In the genomic region with DNA sequence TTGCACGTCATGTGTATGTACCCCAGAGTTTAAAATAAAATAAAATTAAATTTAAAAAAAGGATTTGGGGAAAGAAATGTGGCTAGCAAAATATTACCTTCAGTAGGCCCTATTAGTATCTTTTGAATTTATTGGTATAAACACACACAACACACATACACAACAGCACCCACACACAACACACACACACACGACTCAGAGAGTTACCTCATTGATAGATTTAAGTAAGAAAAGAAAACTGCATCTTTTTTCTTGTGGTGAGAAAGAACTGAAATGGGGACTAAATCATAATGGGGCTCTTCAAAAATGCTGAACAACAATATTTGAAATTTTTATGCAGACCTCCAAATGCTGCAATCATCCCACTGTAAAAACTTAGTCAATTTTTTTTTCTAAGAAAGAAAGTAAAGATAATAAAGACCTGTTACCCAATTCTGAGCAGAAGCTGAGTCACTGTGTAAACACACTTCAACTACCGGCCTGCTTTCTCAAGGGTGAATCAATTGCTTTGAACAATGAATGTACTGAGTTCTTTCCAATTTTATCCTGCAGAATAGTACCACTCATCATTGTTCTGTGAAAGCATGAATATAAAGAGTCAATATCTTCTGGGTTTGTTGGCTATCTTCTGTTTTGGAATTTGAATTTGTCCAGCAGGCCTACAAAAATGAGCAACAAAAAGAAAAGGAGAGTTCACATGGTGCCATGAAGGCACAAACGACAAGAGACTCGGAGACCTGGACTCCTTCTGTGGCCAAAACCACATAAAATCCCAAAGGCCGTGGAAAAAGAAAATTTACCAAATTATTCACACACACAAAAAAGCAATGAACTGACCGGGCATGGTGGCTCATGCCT, we compare ENCODE assay signal across 10 cellular contexts. TPM values are rescaled to one million over a fixed set of nuclear protein-coding genes. Genes with fewer than 3 reads are reported as not detected.
DNase-seq lines count a peak whose midpoint lies in the region; ATAC-seq, FAIRE-seq and TF ChIP-seq lines count a peak whose summit lies in the region.
"Had no signal": no experiment of that assay in that cellular context is flagged by ENCODE, and none has a peak within 500 bp of the region (broad histone marks: within the 10 kb centered on the region; RNA-seq: fewer than 3 reads in every experiment).

No MANE protein-coding gene starts in this region.

- H3K36me3 Mint-ChIP-seq in H9 (ENCODE audit: insufficient read depth in 1 of 3, low read depth in 3 of 3), result no peaks in the 10 kb centered on the region; a peak in 1 of 7 replicates

- no peak overlapping the region for H3K14ac ChIP-seq in H9 (ENCODE audit: insufficient read depth, low read length)

- H3K27me3 ChIP-seq in H9 (ENCODE audit: insufficient read depth, low read length) (no peaks in the 10 kb centered on the region), small intestine (ENCODE audit: control insufficient read depth in 2 of 2, insufficient read depth in 2 of 2, low read length in 2 of 2) (no peaks in the 10 kb centered on the region)
- H3K27me3 ChIP-seq: esophagus squamous epithelium had no signal

- DNase-seq in H9 (no peak), RCC 7860 (ENCODE audit: low spot score) (peak; percentile 81), fibroblast of pulmonary artery (ENCODE audit: low read depth) (peak; percentile 93), small intestine (peak; percentile 66), C1 segment of cervical spinal cord (lab: John Stamatoyannopoulos, UW) (no peak), midbrain (lab: John Stamatoyannopoulos, UW) (no peak)
- DNase-seq: activated CD4-positive, alpha-beta T cell treated with anti-CD3 and anti-CD28 coated beads for 36 hours; esophagus squamous epithelium had no signal

- H3T11ph ChIP-seq in H9 (ENCODE audit: low read length), result no peak overlapping the region

- H3K9me3 ChIP-seq in H9 (ENCODE audit: control insufficient read depth, low read depth, low read length) (no peaks in the 10 kb centered on the region), small intestine (ENCODE audit: control insufficient read depth, low read depth) (no peaks in the 10 kb centered on the region)
- H3K9me3 ChIP-seq: esophagus squamous epithelium had no signal

- H2AK5ac ChIP-seq in H9 (ENCODE audit: insufficient read length, low read length), result no peak overlapping the region

- H3K79me1 ChIP-seq in H9 (ENCODE audit: insufficient read depth, low read depth, low read length, poor library complexity, severe bottlenecking), result no peaks in the 10 kb centered on the region

- H2BK15ac ChIP-seq in H9 (ENCODE audit: low read depth, low read length), result no peak overlapping the region

- no peak overlapping the region for H3K56ac ChIP-seq in H9 (ENCODE audit: insufficient read length, low read depth, low read length)

- FAIRE-seq in RCC 7860 (lab: Jason Lieb, UNC) (peak; percentile 96), small intestine (lab: Jason Lieb, UNC) (no peak)

- H3K79me2 ChIP-seq in H9 (ENCODE audit: insufficient read depth, low read length), result no peaks in the 10 kb centered on the region

- H2BK12ac ChIP-seq in H9 (ENCODE audit: insufficient read length, low read depth, low read length), result no peak overlapping the region

- H3K23me2 ChIP-seq in H9 (ENCODE audit: insufficient read length, low read depth, low read length, poor library complexity, severe bottlenecking), result no peaks in the 10 kb centered on the region

- no peak overlapping the region for H3K23ac ChIP-seq in H9 (ENCODE audit: insufficient read length, low read depth, low read length)

- H3K27ac Mint-ChIP-seq in H9, result peak overlapping the region; percentile 4 to 23 (median 9); a peak in 5 of 7 replicates
- H3K27ac Mint-ChIP-seq: activated CD4-positive, alpha-beta T cell treated with anti-CD3 and anti-CD28 coated beads for 36 hours had no signal

- no peak for ATAC-seq in HG03521 (IDR thresholded peaks at IDR 0.05; ENCODE audit: unreplicated experiment)
- no peak for ATAC-seq in GM18511 (IDR thresholded peaks at IDR 0.05; ENCODE audit: unreplicated experiment)
- ATAC-seq: activated CD4-positive, alpha-beta T cell treated with anti-CD3 and anti-CD28 coated beads for 36 hours had no signal

- no peak overlapping the region for H2AFZ ChIP-seq in H9 (ENCODE audit: low read length)

- H2BK20ac ChIP-seq in H9 (ENCODE audit: low read depth, low read length, poor library complexity, severe bottlenecking), result no peak overlapping the region

- no peak overlapping the region for H2BK5ac ChIP-seq in H9 (ENCODE audit: insufficient read length, low read length)

- no CpG with 5 or more reads among the region's 7 CpGs for WGBS in H9 (ENCODE audit: extremely low coverage, insufficient read length, low lambda C conversion rate)
- WGBS in small intestine, 3 donors, result 43 to 62% (median 52%) methylated on average over 7 of the region's 7 CpGs

- no peaks in the 10 kb centered on the region for H3K27me3 Mint-ChIP-seq in H9 (ENCODE audit: low read depth)

- H3K27ac ChIP-seq in H9 (ENCODE audit: insufficient read length, low read depth, low read length) (no peak overlapping the region), small intestine (ENCODE audit: low read depth in 1 of 2, low read length in 1 of 2) (no peak overlapping the region)
- H3K27ac ChIP-seq: esophagus squamous epithelium had no signal

- H4K8ac ChIP-seq in H9 (replicated peaks; ENCODE audit: insufficient read length, low read depth, low read length), result no peak overlapping the region

- H3K4ac ChIP-seq in H9 (ENCODE audit: low read depth, low read length), result no peak overlapping the region

- H3K4me3 ChIP-seq in fibroblast of pulmonary artery (replicated peaks; ENCODE audit: low read depth, low read length) (no peak overlapping the region), small intestine (ENCODE audit: low read depth in 1 of 2, low read length in 2 of 2) (no peak overlapping the region)
- H3K4me3 ChIP-seq: esophagus squamous epithelium had no signal

- H4K5ac ChIP-seq in H9 (ENCODE audit: insufficient read length, low read depth, low read length), result no peak overlapping the region

- no peak overlapping the region for H3K18ac ChIP-seq in H9 (ENCODE audit: insufficient read length, low read depth, low read length)

- no peaks in the 10 kb centered on the region; the same call in 1 of the 2 replicates for H3K4me1 ChIP-seq in H9 (ENCODE audit: insufficient read depth, low read length)
- H3K4me1 ChIP-seq in small intestine (ENCODE audit: control insufficient read depth in 2 of 2, insufficient read depth in 1 of 2, low read depth in 1 of 2, low read length in 1 of 2), result peaks cover 0 to 3% of the 10 kb centered on the region in 2 donors

- H2BK120ac ChIP-seq in H9 (ENCODE audit: low read depth, low read length, poor library complexity, severe bottlenecking), result no peak overlapping the region

- no peak overlapping the region for H3K9ac ChIP-seq in H9 (ENCODE audit: extremely low read depth, insufficient read length, low read length)

- H3K36me3 ChIP-seq in small intestine (ENCODE audit: control insufficient read depth in 2 of 2, insufficient read depth in 2 of 2, low read length in 2 of 2), result no peaks in the 10 kb centered on the region
- H3K36me3 ChIP-seq: esophagus squamous epithelium had no signal

- no peak overlapping the region for H4K91ac ChIP-seq in H9 (ENCODE audit: insufficient read length, low read depth, low read length)

- no peaks in the 10 kb centered on the region; a peak in 1 of 5 replicates for H3K9me3 Mint-ChIP-seq in H9

- no peak overlapping the region for H3K4me2 ChIP-seq in H9 (ENCODE audit: insufficient read depth, insufficient read length, low read length)

- peaks cover 19 to 20% of the 10 kb centered on the region in 2 experiments for H3K4me1 Mint-ChIP-seq in H9
- H3K4me1 Mint-ChIP-seq: activated CD4-positive, alpha-beta T cell treated with anti-CD3 and anti-CD28 coated beads for 36 hours had no signal

- no peaks in the 10 kb centered on the region for H4K20me1 ChIP-seq in H9 (ENCODE audit: control insufficient read depth, insufficient read depth, insufficient read length)

- TF ChIP-seq CTCF in H9 (conservative IDR thresholded peaks at IDR 0.05) (no peak), fibroblast of pulmonary artery (IDR thresholded peaks at IDR 0.05; ENCODE audit: low read length, missing control alignments) (no peak)

- no peak overlapping the region for H3K4me3 Mint-ChIP-seq in H9
- H3K4me3 Mint-ChIP-seq: activated CD4-positive, alpha-beta T cell treated with anti-CD3 and anti-CD28 coated beads for 36 hours had no signal

RNA-seq across cellular contexts. Expression of a gene that starts 57.9 kb away (rescaled TPM):
- 521 and 523 TPM in 2 replicates for total RNA-seq in H9 (2021)
- polyA plus RNA-seq in small intestine, result 100 to 1,000 TPM; 126 to 266 (median 262) TPM

Comparison
In these comparisons a context has a peak if more than half of its experiments do, and no peak if none do; other contexts are left out.
1. DNase-seq: peak in RCC 7860 (single experiment), fibroblast of pulmonary artery (single experiment) and small intestine (single experiment); none in H9 (single experiment), C1 segment of cervical spinal cord (0 of 14) and midbrain (single experiment).